In the genomic region with DNA sequence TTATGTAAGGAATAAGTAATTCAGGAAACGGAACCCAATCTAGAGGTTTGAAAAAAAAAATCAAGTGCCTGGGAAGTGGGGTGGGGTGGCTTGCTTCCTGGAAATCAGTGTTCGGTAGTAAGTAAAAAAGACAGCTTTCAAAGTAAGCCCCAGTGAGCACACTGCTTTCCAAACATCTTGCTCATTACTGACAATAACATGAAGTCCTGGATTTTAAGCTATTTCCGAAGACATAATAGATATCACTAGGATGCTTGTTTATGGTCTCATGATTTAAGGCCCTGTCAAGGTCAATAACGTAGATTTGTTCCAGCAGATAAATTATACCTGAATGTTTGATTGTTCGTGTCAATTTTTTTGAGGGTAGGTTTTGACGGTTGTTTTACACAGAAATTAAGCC, we compare ENCODE assay signal across 8 cellular contexts. TPM values are rescaled to one million over a fixed set of nuclear protein-coding genes. Genes with fewer than 3 reads are reported as not detected.
DNase-seq lines count a peak whose midpoint lies in the region; ATAC-seq lines count a peak whose summit lies in the region.

No MANE protein-coding gene starts in this region.

- H3K4me3 Mint-ChIP-seq in naive thymus-derived CD4-positive, alpha-beta T cell: peak overlapping the region; percentile 95 to 100 (median 98)

- peak overlapping the region; percentile 82 to 97 (median 95) for H3K27ac Mint-ChIP-seq in naive thymus-derived CD4-positive, alpha-beta T cell

- H3K27me3 Mint-ChIP-seq in naive thymus-derived CD4-positive, alpha-beta T cell: no peaks in the 10 kb centered on the region

- no peak for DNase-seq in MG63
- peak in 2 of 9 donors; percentile 6 to 17 for DNase-seq in naive thymus-derived CD4-positive, alpha-beta T cell
- DNase-seq in stimulated activated CD4-positive, alpha-beta T cell treated with anti-CD3 and anti-CD28 coated beads, Interleukin-4, amount 100 ng/mL, for 24 hours: no peak
- no peak for DNase-seq in foreskin melanocyte

- peak overlapping the region; percentile 88 for H3K9ac ChIP-seq in BLaER1

- POLR2A ChIA-PET in naive thymus-derived CD4-positive, alpha-beta T cell (lab: Charles Lee): interaction anchor here (0.5 to 1.6 kb wide), 17 partner anchors 12 to 790 kb away, joined by 3 to 8 read pairs (median 3); no protein-coding TSS in a partner anchor

- CTCF ChIA-PET in naive thymus-derived CD4-positive, alpha-beta T cell (lab: Charles Lee): interaction anchor here (0.6 to 3.5 kb wide), 5 partner anchors 16 to 1024 kb away, joined by 3 to 16 read pairs (median 3); no protein-coding TSS in a partner anchor

- peak overlapping the region; percentile 90 for H3K4me2 ChIP-seq in BLaER1

- no peaks in the 10 kb centered on the region for H3K36me3 ChIP-seq in BLaER1
- peaks cover 17% of the 10 kb centered on the region for H3K36me3 ChIP-seq in MG63
- H3K36me3 ChIP-seq in naive thymus-derived CD4-positive, alpha-beta T cell (ENCODE audit: control insufficient read depth in 2 of 3, insufficient read depth in 3 of 3, low read length in 3 of 3): peaks cover 0 to 11% (median 0%) of the 10 kb centered on the region in 3 experiments

- peak overlapping the region; percentile 87; the same call in 1 of the 2 replicates for H3K27ac ChIP-seq in BLaER1
- peak overlapping the region; percentile 76 for H3K27ac ChIP-seq in cingulate gyrus (ENCODE audit: low read depth, low read length)
- peak overlapping the region; percentile 74 for H3K27ac ChIP-seq in naive thymus-derived CD4-positive, alpha-beta T cell (ENCODE audit: low read depth, low read length)

- peaks cover 0 to 38% (median 4%) of the 10 kb centered on the region in 5 donors for H3K36me3 Mint-ChIP-seq in naive thymus-derived CD4-positive, alpha-beta T cell

- peaks cover 28% of the 10 kb centered on the region for H3K4me1 ChIP-seq in BLaER1
- H3K4me1 ChIP-seq in naive thymus-derived CD4-positive, alpha-beta T cell (ENCODE audit: control insufficient read depth in 2 of 2, insufficient read depth in 2 of 2, low read length in 2 of 2): peaks cover 44 to 47% of the 10 kb centered on the region in 2 donors

- no peaks in the 10 kb centered on the region for H4K20me1 ChIP-seq in BLaER1

- H3K4me1 Mint-ChIP-seq in naive thymus-derived CD4-positive, alpha-beta T cell: peaks cover 43 to 87% (median 75%) of the 10 kb centered on the region in 7 donors

- no peak for ATAC-seq in naive thymus-derived CD4-positive, alpha-beta T cell
- ATAC-seq in HG02678 (IDR thresholded peaks at IDR 0.05; ENCODE audit: unreplicated experiment) (no peak), GM21447 (IDR thresholded peaks at IDR 0.05; ENCODE audit: unreplicated experiment) (no peak)

- intact Hi-C loops in naive thymus-derived CD4-positive, alpha-beta T cell (cut with micrococcal nuclease): loop anchor here (1.0 to 5.0 kb wide), 11 partner anchors 8 to 1064 kb away; partner anchors contain the start of genes IFIT5 (in 2 of the 2), ATAD1 (in 1 of the 2), FAS (in 1 of the 2) and KLLN (in 1 of the 2)

- H3K27me3 ChIP-seq in BLaER1 (no peaks in the 10 kb centered on the region), MG63 (no peaks in the 10 kb centered on the region)
- no peaks in the 10 kb centered on the region for H3K27me3 ChIP-seq in naive thymus-derived CD4-positive, alpha-beta T cell (ENCODE audit: control insufficient read depth in 2 of 2, insufficient read depth in 2 of 2, low read length in 2 of 2)

- H3K9me3 Mint-ChIP-seq in naive thymus-derived CD4-positive, alpha-beta T cell: peaks cover 0 to 2% (median 0%) of the 10 kb centered on the region in 11 donors

- peak overlapping the region; percentile 95 for H3K4me3 ChIP-seq in BLaER1
- peak overlapping the region; percentile 72 for H3K4me3 ChIP-seq in MG63
- H3K4me3 ChIP-seq in naive thymus-derived CD4-positive, alpha-beta T cell (ENCODE audit: low read length): peak overlapping the region; percentile 85

- no peaks in the 10 kb centered on the region for H3K9me3 ChIP-seq in BLaER1
- no peaks in the 10 kb centered on the region for H3K9me3 ChIP-seq in MG63
- H3K9me3 ChIP-seq in naive thymus-derived CD4-positive, alpha-beta T cell (ENCODE audit: control insufficient read depth in 2 of 3, low read length in 3 of 3): no peaks in the 10 kb centered on the region

RNA-seq across cellular contexts. Expression of gene STAMBPL1, which starts 1.3 kb away (rescaled TPM):
- total RNA-seq in MG63 (2014; rRNA removed; shearing (Covaris generic); ENCODE audit: low replicate concordance): 23.1 and 27.3 TPM in 2 replicates
- 10 to 100 TPM; 29.5 to 57.7 (median 38.9) TPM for total RNA-seq in naive thymus-derived CD4-positive, alpha-beta T cell
- 10 to 100 TPM; 12.5 to 13.0 TPM for polyA plus RNA-seq in naive thymus-derived CD4-positive, alpha-beta T cell

RNA-seq across cellular contexts. Expression of gene ANKRD22, which starts 29.7 kb away (rescaled TPM):
- total RNA-seq in MG63 (2014; rRNA removed; shearing (Covaris generic); ENCODE audit: low replicate concordance): not detected in 2 replicates
- under 1 TPM in 4 of 5 experiments, not detected in 1; 0.32 to 0.59 (median 0.40) TPM for total RNA-seq in naive thymus-derived CD4-positive, alpha-beta T cell
- polyA plus RNA-seq in naive thymus-derived CD4-positive, alpha-beta T cell: 1 to 10 TPM in 1 of 2 donors, under 1 TPM in 1; 0.54 to 1.2 TPM
